Comparison of ENCODE assay signal across 8 cellular contexts in genomic region chr11:2151500-2152257, GRCh38. TPM values are rescaled to one million over a fixed set of nuclear protein-coding genes. Genes with fewer than 3 reads are reported as not detected.
A peak's percentile ranks its signal among the peaks of the same experiment; 100 is the strongest.
DNase-seq lines count a peak whose midpoint lies in the region; ATAC-seq and TF ChIP-seq lines count a peak whose summit lies in the region.

No MANE protein-coding gene starts in this region.

- DNase-seq in Ammon's horn (ENCODE audit: low spot score) (peak; percentile 87), HAP-1 (ENCODE audit: low spot score in 2 of 2) (peak; percentile 61 to 86), NCI-H69 (lab: John Stamatoyannopoulos, UW) (peak; percentile 87), dermis microvascular lymphatic vessel endothelial cell (ENCODE audit: low read depth in 2 of 2) (peak; percentile 58 to 72), lower leg skin (ENCODE audit: low spot score in 2 of 2) (peak; percentile 71 to 96)
- DNase-seq in activated CD4-positive, alpha-beta T cell treated with anti-CD3 and anti-CD28 coated beads, Interleukin-2, amount 50 U/mL, for 4 hours = peak; percentile 78 to 79
- peak; percentile 59 to 66 (median 65) for DNase-seq in stimulated activated CD4-positive, alpha-beta T cell treated with anti-CD3 and anti-CD28 coated beads, TNF-alpha, amount 100 ng/mL, for 48 hours (ENCODE audit: low read depth in 3 of 3)

- H3K4me1 ChIP-seq in HAP-1 = no peaks in the 10 kb centered on the region

- peak in 1 of 3 donors; percentile 83 for TF ChIP-seq CTCF in lower leg skin (IDR thresholded peaks at IDR 0.05)

- H3K4me3 ChIP-seq in HAP-1 (no peak overlapping the region), lower leg skin (ENCODE audit: low read depth, poor library complexity, severe bottlenecking) (no peak overlapping the region)

- ATAC-seq in HG03025 (IDR thresholded peaks at IDR 0.05; ENCODE audit: low FRiP score, unreplicated experiment) = no peak

- peaks cover 39% of the 10 kb centered on the region for H3K27me3 ChIP-seq in HAP-1 (ENCODE audit: low read depth)

- in situ Hi-C loops in HAP-1 (cut with MboI; ENCODE audit: low sequenced_read_pairs) = loop anchor here (10.0 to 25.0 kb wide), 2 partner anchors 289 to 497 kb away; partner anchors contain the start of gene LSP1

- 2% methylated on average over 22 of the region's 22 CpGs for WGBS in lower leg skin, 2 donors

- no peaks in the 10 kb centered on the region for H3K9me3 ChIP-seq in HAP-1

- no peak for TF ChIP-seq POLR2A in lower leg skin (IDR thresholded peaks at IDR 0.05)

- intact Hi-C loops in lower leg skin (cut with DNase I; ENCODE audit: low total_unique reads) = loop anchor here (10.0 kb wide), 2 partner anchors 457 to 497 kb away; partner anchors contain the start of gene KRTAP5-6

- H3K36me3 ChIP-seq in HAP-1 (replicated peaks) = no peaks in the 10 kb centered on the region

RNA-seq across cellular contexts. Expression of gene INS, which starts 9.3 kb away (rescaled TPM):
- not detected in 2 replicates for total RNA-seq in dermis microvascular lymphatic vessel endothelial cell
- not detected for total RNA-seq in lower leg skin

RNA-seq across cellular contexts. Expression of gene IGF2, which starts 12.5 kb away (rescaled TPM):
- total RNA-seq in dermis microvascular lymphatic vessel endothelial cell = 1.9 and 22.0 TPM in 2 replicates
- total RNA-seq in lower leg skin = 10 to 100 TPM in 1 of 4 donors, 1 to 10 TPM in 3; 4.5 to 14.7 (median 6.0) TPM

RNA-seq across cellular contexts. Expression of gene TH, which starts 19.9 kb away (rescaled TPM):
- total RNA-seq in dermis microvascular lymphatic vessel endothelial cell (0.13 TPM in 1 of 2 replicates, not detected in the other), lower leg skin (under 1 TPM in 2 of 4 donors, not detected in 2; 0.36 to 0.84 TPM)
